In genomic region chr4:75909331-75909844, GRCh38 we compare ENCODE assay signal across 1 cellular context.
TF ChIP-seq lines count a peak whose summit lies in the region.

No MANE protein-coding gene starts in this region.

TF ChIP-seq in WTC11, 78 proteins besides CTCF, POLR2A, EP300 and RAD21 (continued from another document):
- TF ChIP-seq USF1 (CRISPR knock-in tag; IDR thresholded peaks at IDR 0.05) (no peak), TP53 (CRISPR knock-in tag; IDR thresholded peaks at IDR 0.05) (no peak)
TF ChIP-seq in WTC11: peak in this region for 0.
